Comparison of ENCODE assay signal across 15 cellular contexts in genomic region chr14:74495356-74495755, GRCh38. TPM values are rescaled to one million over a fixed set of nuclear protein-coding genes. Genes with fewer than 3 reads are reported as not detected.
DNase-seq lines count a peak whose midpoint lies in the region; ATAC-seq and TF ChIP-seq lines count a peak whose summit lies in the region.
"Had no signal": no experiment of that assay in that cellular context is flagged by ENCODE, and none has a peak within 500 bp of the region (broad histone marks: within the 10 kb centered on the region; RNA-seq: fewer than 3 reads in every experiment).

No MANE protein-coding gene starts in this region.

- peaks cover 32% of the 10 kb centered on the region for H3K4me1 ChIP-seq in CD8-positive, alpha-beta T cell (ENCODE audit: insufficient read depth, low read length)
- H3K4me1 ChIP-seq in hepatocyte (ENCODE audit: insufficient read depth) (peaks cover 13% of the 10 kb centered on the region), esophagus muscularis mucosa (peaks cover 14 to 37% (median 26%) of the 10 kb centered on the region in 4 donors)

- H3K9me3 ChIP-seq in CD8-positive, alpha-beta T cell (ENCODE audit: low read length) = no peaks in the 10 kb centered on the region
- H3K9me3 ChIP-seq in hepatocyte (ENCODE audit: low read depth) = no peaks in the 10 kb centered on the region
- H3K9me3 ChIP-seq in esophagus muscularis mucosa = no peaks in the 10 kb centered on the region

- no peak overlapping the region for H3K4me3 ChIP-seq in CD8-positive, alpha-beta T cell (ENCODE audit: low read depth, low read length)
- H3K4me3 ChIP-seq in hepatocyte (no peak overlapping the region), esophagus muscularis mucosa (no peak overlapping the region)

- H3K9me3 Mint-ChIP-seq in CD8-positive, alpha-beta T cell = no peaks in the 10 kb centered on the region
- H3K9me3 Mint-ChIP-seq in IgD-negative memory B cell = no peaks in the 10 kb centered on the region
- H3K9me3 Mint-ChIP-seq in T-cell = no peaks in the 10 kb centered on the region

- H3K27ac ChIP-seq in CD8-positive, alpha-beta T cell (ENCODE audit: low read depth, low read length) = peak overlapping the region; percentile 15
- no peak overlapping the region for H3K27ac ChIP-seq in hepatocyte
- H3K27ac ChIP-seq in esophagus muscularis mucosa (replicated peaks in 1 of 4) = no peak overlapping the region

- TF ChIP-seq CTCF in CD8-positive, alpha-beta T cell (IDR thresholded peaks at IDR 0.05) = no peak
- no peak for TF ChIP-seq CTCF in hepatocyte (IDR thresholded peaks at IDR 0.05; ENCODE audit: poor library complexity)
- TF ChIP-seq CTCF in esophagus muscularis mucosa (IDR thresholded peaks at IDR 0.05) = no peak

- 87% methylated on average over 2 of the region's 2 CpGs for WGBS in hepatocyte (ENCODE audit: low lambda C conversion rate, missing lambda C conversion rate)
- WGBS in esophagus muscularis mucosa = 33% methylated on average over 2 of the region's 2 CpGs

- no peak for ATAC-seq in CD8-positive, alpha-beta T cell
- ATAC-seq in T-cell (replicated peaks in 1 of 4) = no peak
- ATAC-seq: Panc1 had no signal

- peak overlapping the region; percentile 90 for H3K4me2 ChIP-seq in hepatocyte

- H3K27me3 ChIP-seq in CD8-positive, alpha-beta T cell (ENCODE audit: insufficient read depth, low read length) = no peaks in the 10 kb centered on the region
- H3K27me3 ChIP-seq in hepatocyte = no peaks in the 10 kb centered on the region
- H3K27me3 ChIP-seq in esophagus muscularis mucosa = no peaks in the 10 kb centered on the region

- POLR2A ChIA-PET in CD8-positive, alpha-beta T cell (lab: Charles Lee) = no interaction called here
- POLR2A ChIA-PET in T-cell (lab: Charles Lee) = interaction anchor here in 1 of 2 donors (0.5 kb wide), 1 partner anchor 707 kb away, joined by 4 read pairs; no protein-coding TSS in a partner anchor

- peaks cover 38% of the 10 kb centered on the region for H3K79me2 ChIP-seq in hepatocyte

- H3K4me3 Mint-ChIP-seq in CD8-positive, alpha-beta T cell = no peak overlapping the region
- H3K4me3 Mint-ChIP-seq in IgD-negative memory B cell (peak overlapping the region in 2 of 4 donors; percentile 41 to 90), T-cell (no peak overlapping the region)

- peak overlapping the region; percentile 81 for H3K27ac Mint-ChIP-seq in CD8-positive, alpha-beta T cell
- H3K27ac Mint-ChIP-seq in IgD-negative memory B cell (peak overlapping the region in 2 of 3 donors; percentile 4 to 39), T-cell (peak overlapping the region; percentile 92)

- no peak overlapping the region for H2AFZ ChIP-seq in hepatocyte

- CTCF ChIA-PET in CD8-positive, alpha-beta T cell (lab: Charles Lee) = no interaction called here
- CTCF ChIA-PET in T-cell (lab: Charles Lee) = interaction anchor here in 1 of 2 donors (0.6 kb wide), 1 partner anchor 1159 kb away, joined by 3 read pairs; no protein-coding TSS in a partner anchor

- no peaks in the 10 kb centered on the region for H3K36me3 ChIP-seq in CD8-positive, alpha-beta T cell (ENCODE audit: insufficient read depth, low read length)
- H3K36me3 ChIP-seq in hepatocyte (replicated peaks; ENCODE audit: insufficient read depth, low read depth) = no peaks in the 10 kb centered on the region
- H3K36me3 ChIP-seq in esophagus muscularis mucosa = peaks cover 0 to 11% (median under 1%) of the 10 kb centered on the region in 4 donors

- peaks cover 25% of the 10 kb centered on the region for H3K4me1 Mint-ChIP-seq in CD8-positive, alpha-beta T cell (ENCODE audit: low read depth)
- H3K4me1 Mint-ChIP-seq in IgD-negative memory B cell = peaks cover 4 to 16% (median 7%) of the 10 kb centered on the region in 3 donors
- peaks cover 22 to 45% (median 43%) of the 10 kb centered on the region in 3 donors for H3K4me1 Mint-ChIP-seq in T-cell

- peaks cover 30% of the 10 kb centered on the region for H3K36me3 Mint-ChIP-seq in CD8-positive, alpha-beta T cell
- H3K36me3 Mint-ChIP-seq in IgD-negative memory B cell (no peaks in the 10 kb centered on the region), T-cell (peaks cover 18% of the 10 kb centered on the region)

- peaks cover 9% of the 10 kb centered on the region for H4K20me1 ChIP-seq in hepatocyte (ENCODE audit: insufficient read depth, poor library complexity, severe bottlenecking)

- intact Hi-C loops in CD8-positive, alpha-beta T cell (cut with DNase I, micrococcal nuclease) = loop anchor here (10.0 kb wide), 4 partner anchors 219 to 1659 kb away; partner anchors contain the start of genes AREL1 (in 1 of the 2), FCF1 (in 1 of the 2), GPATCH2L (in 1 of the 2) and NEK9 (in 1 of the 2)
- intact Hi-C loops in esophagus muscularis mucosa (cut with DNase I) = no loop called here

- H3K9me2 ChIP-seq in hepatocyte (replicated peaks; ENCODE audit: insufficient read depth) = no peaks in the 10 kb centered on the region

- no peaks in the 10 kb centered on the region for H3K27me3 Mint-ChIP-seq in CD8-positive, alpha-beta T cell (ENCODE audit: low read depth)
- H3K27me3 Mint-ChIP-seq in IgD-negative memory B cell = no peaks in the 10 kb centered on the region
- H3K27me3 Mint-ChIP-seq in T-cell = no peaks in the 10 kb centered on the region
- H3K27me3 Mint-ChIP-seq: progenitor cell of endocrine pancreas had no signal

- no peak for TF ChIP-seq POLR2A in esophagus muscularis mucosa (IDR thresholded peaks at IDR 0.05; ENCODE audit: low read depth)

- no peak for DNase-seq in CD8-positive, alpha-beta T cell
- DNase-seq in T-cell (no peak), hepatocyte (ENCODE audit: low spot score) (no peak), esophagus muscularis mucosa (ENCODE audit: extremely low spot score) (no peak), SHP77 treated with DMSO at 0.1 percent for 48 hours (lab: John Stamatoyannopoulos, UW) (no peak), SKM-1 treated with dmso at 0.1 percent for 144 hours (lab: John Stamatoyannopoulos, UW; ENCODE audit: unreplicated experiment) (no peak), superior temporal gyrus (ENCODE audit: extremely low spot score) (no peak)
- DNase-seq: activated T-cell treated with anti-CD3 and anti-CD28 coated beads for 4 hours; hippocampal formation; mesendoderm; NCI-H1694 treated with DMSO at 0.1 percent for 48 hours; stimulated activated CD4-positive, alpha-beta T cell treated with anti-CD3 and anti-CD28 coated beads, Interleukin-4, amount 100 ng/mL, for 4 hours had no signal

- TF ChIP-seq EP300 in esophagus muscularis mucosa (IDR thresholded peaks at IDR 0.05) = no peak

RNA-seq across cellular contexts. Expression of gene ISCA2, which starts 1.8 kb away (rescaled TPM):
- total RNA-seq in CD8-positive, alpha-beta T cell = 10 to 100 TPM; 18.6 to 24.0 TPM
- polyA plus RNA-seq in IgD-negative memory B cell (71.8 TPM), hepatocyte (80.2 and 80.3 TPM in 2 replicates)
- total RNA-seq in T-cell (10 to 100 TPM; 21.3 to 42.6 (median 34.1) TPM), hepatocyte (17.4 and 21.5 TPM in 2 replicates), esophagus muscularis mucosa (10 to 100 TPM in 3 of 4 donors, 1 to 10 TPM in 1; 5.8 to 20.4 (median 15.1) TPM)

RNA-seq across cellular contexts. Expression of gene NPC2, which starts 2.3 kb away (rescaled TPM):
- 10 to 100 TPM; 24.6 to 25.4 TPM for total RNA-seq in CD8-positive, alpha-beta T cell
- polyA plus RNA-seq in IgD-negative memory B cell = 148 TPM
- 10 to 100 TPM; 32.4 to 61.4 (median 44.8) TPM for total RNA-seq in T-cell
- 1,339 and 1,684 TPM in 2 replicates for total RNA-seq in hepatocyte
- polyA plus RNA-seq in hepatocyte = 585 and 602 TPM in 2 replicates
- 100 to 1,000 TPM; 119 to 205 (median 162) TPM for total RNA-seq in esophagus muscularis mucosa

Comparison
In these comparisons a context has a peak if more than half of its experiments do, and no peak if none do; other contexts are left out.
1. H3K27ac Mint-ChIP-seq: peak in every context shown above with its lines; median percentile 92 in T-cell; 81 in CD8-positive, alpha-beta T cell; 22 in IgD-negative memory B cell.